ENCODE assay signal across 8 cellular contexts in the genomic region with DNA sequence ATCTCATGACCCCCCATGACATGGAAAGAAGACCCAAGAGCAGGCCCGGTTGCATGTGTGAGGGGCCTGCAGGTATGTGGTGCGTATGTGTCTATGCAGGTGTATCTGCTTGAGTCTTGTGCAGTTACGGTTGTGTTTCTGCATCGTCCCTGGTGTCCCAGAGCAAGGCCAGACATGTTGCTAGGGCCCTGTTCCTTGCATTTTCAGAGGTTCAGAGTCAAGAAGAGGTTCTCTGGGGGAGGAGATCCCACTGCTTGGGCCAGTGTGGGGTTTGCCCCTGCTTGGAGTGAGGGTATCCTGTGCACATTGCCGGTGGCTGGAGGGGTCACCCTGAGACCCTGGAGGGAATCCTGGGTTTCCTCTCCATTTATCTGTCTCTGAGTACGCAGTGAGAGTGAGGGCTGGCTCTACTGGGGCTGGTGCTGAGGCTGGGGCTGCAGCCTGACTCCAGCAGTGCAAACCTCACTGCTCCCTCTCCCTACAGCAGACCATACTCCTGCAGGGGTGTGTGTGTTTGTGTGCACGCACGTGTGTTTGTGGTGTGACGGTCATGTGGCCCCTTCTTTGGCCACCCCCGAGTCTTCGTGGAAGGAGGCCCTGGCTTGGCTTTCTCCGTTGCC. TPM values are rescaled to one million over a fixed set of nuclear protein-coding genes. Genes with fewer than 3 reads are reported as not detected.
DNase-seq lines count a peak whose midpoint lies in the region; ATAC-seq and TF ChIP-seq lines count a peak whose summit lies in the region.

No MANE protein-coding gene starts in this region.

- intact Hi-C loops in adrenal gland (cut with DNase I) = no loop called here

- WGBS in HUES64 = 87% methylated on average over 12 of the region's 12 CpGs
- WGBS in adrenal gland, 4 donors = 25 to 56% (median 35%) methylated on average over 7 to 12 of the region's 12 CpGs

- no peak for TF ChIP-seq CTCF in adrenal gland (IDR thresholded peaks at IDR 0.05)

- H3K4me3 ChIP-seq in HUES64 (ENCODE audit: low read length) = no peak overlapping the region
- H3K4me3 ChIP-seq in iPS-18c (ENCODE audit: insufficient read depth, low read depth, low read length) = peak overlapping the region; percentile 15; the same call in 1 of the 2 replicates
- H3K4me3 ChIP-seq in adrenal gland = peak overlapping the region in 1 of 4 donors; percentile 82

- H3K27me3 ChIP-seq in HUES64 (ENCODE audit: insufficient read depth, low read length) (no peaks in the 10 kb centered on the region), adrenal gland (no peaks in the 10 kb centered on the region)

- peaks cover 36% of the 10 kb centered on the region for H3K4me1 ChIP-seq in HUES64 (ENCODE audit: insufficient read depth, low read length)
- peaks cover 56 to 66% of the 10 kb centered on the region in 2 donors for H3K4me1 ChIP-seq in adrenal gland (replicated peaks in 1 of 2)

- H3K4me1 Mint-ChIP-seq in activated naive CD8-positive, alpha-beta T cell (ENCODE audit: low read depth) = peaks cover 68% of the 10 kb centered on the region
- H3K4me1 Mint-ChIP-seq in stimulated activated effector memory CD8-positive, alpha-beta T cell treated with anti-CD3 and anti-CD28 coated beads, Interleukin-12 subunit alpha, Interleukin-12 subunit beta, amount 100 ng/mL, for 72 hours = peaks cover 78% of the 10 kb centered on the region

- no peaks in the 10 kb centered on the region for H3K36me3 Mint-ChIP-seq in activated naive CD8-positive, alpha-beta T cell
- peaks cover 87% of the 10 kb centered on the region for H3K36me3 Mint-ChIP-seq in stimulated activated effector memory CD8-positive, alpha-beta T cell treated with anti-CD3 and anti-CD28 coated beads, Interleukin-12 subunit alpha, Interleukin-12 subunit beta, amount 100 ng/mL, for 72 hours

- no peak overlapping the region for H3K27ac ChIP-seq in HUES64 (ENCODE audit: low read depth, low read length)
- H3K27ac ChIP-seq in adrenal gland = peak overlapping the region in 2 of 5 donors; percentile 97 to 98

- H3K4me3 Mint-ChIP-seq in activated naive CD8-positive, alpha-beta T cell = peak overlapping the region; percentile 99
- H3K4me3 Mint-ChIP-seq in stimulated activated effector memory CD8-positive, alpha-beta T cell treated with anti-CD3 and anti-CD28 coated beads, Interleukin-12 subunit alpha, Interleukin-12 subunit beta, amount 100 ng/mL, for 72 hours = peak overlapping the region; percentile 94

- ATAC-seq in stimulated activated effector memory CD8-positive, alpha-beta T cell treated with anti-CD3 and anti-CD28 coated beads, Interleukin-12 subunit alpha, Interleukin-12 subunit beta, amount 100 ng/mL, for 72 hours = no peak
- ATAC-seq in GM21717 (IDR thresholded peaks at IDR 0.05; ENCODE audit: unreplicated experiment) = no peak

- no peaks in the 10 kb centered on the region for H3K9me3 Mint-ChIP-seq in activated naive CD8-positive, alpha-beta T cell (ENCODE audit: low read depth)
- no peaks in the 10 kb centered on the region for H3K9me3 Mint-ChIP-seq in stimulated activated effector memory CD8-positive, alpha-beta T cell treated with anti-CD3 and anti-CD28 coated beads, Interleukin-12 subunit alpha, Interleukin-12 subunit beta, amount 100 ng/mL, for 72 hours

- no peak for TF ChIP-seq POLR2A in adrenal gland (IDR thresholded peaks at IDR 0.05)

- H3K36me3 ChIP-seq in HUES64 (ENCODE audit: insufficient read depth, low read length) (peaks cover 3% of the 10 kb centered on the region; the same call in 1 of the 2 replicates), adrenal gland (replicated peaks in 1 of 2) (peaks cover 0 to 18% of the 10 kb centered on the region in 2 donors)

- DNase-seq in stimulated activated effector memory CD8-positive, alpha-beta T cell treated with anti-CD3 and anti-CD28 coated beads, Interleukin-12 subunit alpha, Interleukin-12 subunit beta, amount 100 ng/mL, for 72 hours (ENCODE audit: low spot score in 2 of 2) = no peak
- DNase-seq in germinal center (ENCODE audit: low spot score) (no peak), adrenal gland (no peak), GM03348 (ENCODE audit: low spot score) (no peak)

- H3K9me3 ChIP-seq in HUES64 (ENCODE audit: insufficient read depth, low read depth, low read length) = no peaks in the 10 kb centered on the region
- H3K9me3 ChIP-seq in iPS-18c (ENCODE audit: control insufficient read depth, insufficient read depth, low read length) = no peaks in the 10 kb centered on the region
- H3K9me3 ChIP-seq in adrenal gland (replicated peaks in 1 of 3) = no peaks in the 10 kb centered on the region

- H3K27ac Mint-ChIP-seq in activated naive CD8-positive, alpha-beta T cell = peak overlapping the region; percentile 41
- H3K27ac Mint-ChIP-seq in stimulated activated effector memory CD8-positive, alpha-beta T cell treated with anti-CD3 and anti-CD28 coated beads, Interleukin-12 subunit alpha, Interleukin-12 subunit beta, amount 100 ng/mL, for 72 hours = peak overlapping the region; percentile 97

- H3K27me3 Mint-ChIP-seq in activated naive CD8-positive, alpha-beta T cell = no peaks in the 10 kb centered on the region

- H3K9ac ChIP-seq in HUES64 (ENCODE audit: low read depth, low read length) = 0 out of 2 replicates have a peak overlapping the region, but pooled peaks have one; percentile 62

RNA-seq across cellular contexts. Expression of a gene that starts 4.1 kb away (rescaled TPM):
- 25.3 TPM for polyA plus RNA-seq in HUES64 (2013, experiment 1 of 2)
- polyA plus RNA-seq in HUES64 (2013, experiment 2 of 2) = 23.8 TPM
- total RNA-seq in adrenal gland = 100 to 1,000 TPM in 7 of 8 donors, 10 to 100 TPM in 1; 73.1 to 175 (median 138) TPM
- 10 to 100 TPM; 45.0 to 57.6 (median 53.0) TPM for polyA plus RNA-seq in adrenal gland
